Comparison of ENCODE assay signal across 30 cellular contexts in genomic region chr6:169891846-169892245, GRCh38.
"Had no signal": no experiment of that assay in that cellular context is flagged by ENCODE, and none has a peak within 500 bp of the region (broad histone marks: within the 10 kb centered on the region; RNA-seq: fewer than 3 reads in every experiment).

No MANE protein-coding gene starts in this region.

- H3K27me3 ChIP-seq: neutrophil, ovary, right lobe of liver, sigmoid colon, thyroid gland, tibial nerve, uterus had no signal

- H3K4me1 Mint-ChIP-seq: neural crest cell; stimulated activated effector memory CD8-positive, alpha-beta T cell treated with anti-CD3 and anti-CD28 coated beads, Interleukin-12 subunit alpha, Interleukin-12 subunit beta, amount 100 ng/mL, for 72 hours had no signal

- H3K27ac ChIP-seq: neutrophil, ovary, parathyroid adenoma, psoas muscle, right lobe of liver, sigmoid colon, stomach, thoracic aorta, thyroid gland, tibial nerve, upper lobe of right lung, uterus had no signal

- DNase-seq: naive thymus-derived CD8-positive, alpha-beta T cell; nephron progenitor cell; nucleus accumbens; ovary; posterior cingulate gyrus; psoas muscle; right cardiac atrium; right lobe of liver; sigmoid colon; small intestine; stimulated activated CD4-positive, alpha-beta T cell treated with anti-CD3 and anti-CD28 coated beads, Interleukin-15, amount 100 ng/mL, for 24 hours; stimulated activated CD4-positive, alpha-beta T cell treated with anti-CD3 and anti-CD28 coated beads, Interleukin-2, amount 100 ng/mL, for 24 hours; stimulated activated CD4-positive, alpha-beta T cell treated with anti-CD3 and anti-CD28 coated beads, Interleukin-2, amount 100 ng/mL, for 48 hours; stimulated activated CD4-positive, alpha-beta T cell treated with anti-CD3 and anti-CD28 coated beads, Interleukin-4, amount 100 ng/mL, for 24 hours; stimulated activated naive B cell treated with anti-CD40 and anti-IgM and Interleukin-4, amounts not matched to agents 10 μg/mL and 1 μg/mL and 100 μg/mL, for 72 hours; stimulated activated naive CD4-positive, alpha-beta T cell treated with Interleukin-2 at 50 U/mL for 16 hours; stomach; thyroid gland; trophoblast cell; upper lobe of right lung; uterus had no signal

- H3K36me3 Mint-ChIP-seq: naive thymus-derived CD8-positive, alpha-beta T cell; natural killer cell treated with Interleukin-12 subunit alpha and Interleukin-12 subunit beta and Interleukin-15 and Interleukin-18, amount 100 ng/mL, for 72 hours; stimulated activated effector memory CD8-positive, alpha-beta T cell treated with anti-CD3 and anti-CD28 coated beads, Interleukin-12 subunit alpha, Interleukin-12 subunit beta, amount 100 ng/mL, for 72 hours had no signal

- H3K4me1 ChIP-seq: parathyroid adenoma, psoas muscle, right lobe of liver, thyroid gland, tibial nerve, upper lobe of right lung, uterus had no signal

- H3K27ac Mint-ChIP-seq: naive thymus-derived CD8-positive, alpha-beta T cell; natural killer cell treated with Interleukin-12 subunit alpha and Interleukin-12 subunit beta and Interleukin-15 and Interleukin-18, amount 100 ng/mL, for 72 hours; nephron progenitor cell; progenitor cell of endocrine pancreas; stimulated activated effector memory CD8-positive, alpha-beta T cell treated with anti-CD3 and anti-CD28 coated beads, Interleukin-12 subunit alpha, Interleukin-12 subunit beta, amount 100 ng/mL, for 72 hours; stimulated activated naive B cell treated with anti-CD40 and anti-IgM and Interleukin-4, amounts not matched to agents 10 μg/mL and 1 μg/mL and 100 μg/mL, for 72 hours; stimulated activated naive CD8-positive, alpha-beta T cell treated with anti-CD3 and anti-CD28 coated beads, Interleukin-15, Interleukin-2, amounts not matched to agents 100 ng/mL and 50 ng/mL, for 24 hours had no signal

- H3K9me3 ChIP-seq: neutrophil, ovary, psoas muscle, right lobe of liver, sigmoid colon, thoracic aorta, thyroid gland, upper lobe of right lung, uterus had no signal

- H3K36me3 ChIP-seq: neutrophil, ovary, right lobe of liver, sigmoid colon, stomach, thoracic aorta, thyroid gland, tibial nerve, upper lobe of right lung, uterus had no signal

- H3K4me3 Mint-ChIP-seq: naive thymus-derived CD8-positive, alpha-beta T cell; natural killer cell treated with Interleukin-12 subunit alpha and Interleukin-12 subunit beta and Interleukin-15 and Interleukin-18, amount 100 ng/mL, for 72 hours; nephron progenitor cell; neural crest cell; stimulated activated effector memory CD8-positive, alpha-beta T cell treated with anti-CD3 and anti-CD28 coated beads, Interleukin-12 subunit alpha, Interleukin-12 subunit beta, amount 100 ng/mL, for 72 hours; stimulated activated naive B cell treated with anti-CD40 and anti-IgM and Interleukin-4, amounts not matched to agents 10 μg/mL and 1 μg/mL and 100 μg/mL, for 72 hours; stimulated activated naive CD8-positive, alpha-beta T cell treated with anti-CD3 and anti-CD28 coated beads, Interleukin-15, Interleukin-2, amounts not matched to agents 100 ng/mL and 50 ng/mL, for 24 hours had no signal

- H3K9me3 Mint-ChIP-seq: stimulated activated effector memory CD8-positive, alpha-beta T cell treated with anti-CD3 and anti-CD28 coated beads, Interleukin-12 subunit alpha, Interleukin-12 subunit beta, amount 100 ng/mL, for 72 hours had no signal

- H3K4me3 ChIP-seq: ovary, psoas muscle, right lobe of liver, sigmoid colon, stomach, thoracic aorta, thyroid gland, tibial nerve, upper lobe of right lung, uterus had no signal
